In genomic region chr13:99015606-99016520, GRCh38 we compare ENCODE assay signal across 14 cellular contexts. TPM values are rescaled to one million over a fixed set of nuclear protein-coding genes. Genes with fewer than 3 reads are reported as not detected.
DNase-seq lines count a peak whose midpoint lies in the region; ATAC-seq and TF ChIP-seq lines count a peak whose summit lies in the region.
"Had no signal": no experiment of that assay in that cellular context is flagged by ENCODE, and none has a peak within 500 bp of the region (broad histone marks: within the 10 kb centered on the region; RNA-seq: fewer than 3 reads in every experiment).

No MANE protein-coding gene starts in this region.

- TF ChIP-seq CTCF in endothelial cell (IDR thresholded peaks at IDR 0.05; ENCODE audit: unreplicated experiment), result no peak

- peak overlapping the region; percentile 45 for H3K27ac Mint-ChIP-seq in activated T-helper 1 cell treated with anti-CD3 and anti-CD28 coated beads, Interleukin-12 subunit alpha, Interleukin-12 subunit beta, Interleukin-2, Interleukin-4 antibody, amounts not matched to agents 30 ng/mL and 10 ng/mL and 1 ng/mL, durations not matched to agents 14 hours and 24 hours and 36 hours
- peak overlapping the region in 1 of 2 donors; percentile 80 for H3K27ac Mint-ChIP-seq in stimulated activated naive CD8-positive, alpha-beta T cell treated with anti-CD3 and anti-CD28 coated beads, Interleukin-15, amount 100 ng/mL, for 72 hours
- no peak overlapping the region for H3K27ac Mint-ChIP-seq in endothelial cell (ENCODE audit: unreplicated experiment)
- H3K27ac Mint-ChIP-seq: activated naive CD4-positive, alpha-beta T cell treated with anti-CD3 and anti-CD28 coated beads for 36 hours had no signal

- ATAC-seq in stimulated activated naive CD8-positive, alpha-beta T cell treated with anti-CD3 and anti-CD28 coated beads, Interleukin-15, amount 100 ng/mL, for 72 hours, result peak; percentile 5
- ATAC-seq: left colon, psoas muscle had no signal

- no peaks in the 10 kb centered on the region for H3K9me3 Mint-ChIP-seq in activated T-helper 1 cell treated with anti-CD3 and anti-CD28 coated beads, Interleukin-12 subunit alpha, Interleukin-12 subunit beta, Interleukin-2, Interleukin-4 antibody, amounts not matched to agents 30 ng/mL and 10 ng/mL and 1 ng/mL, durations not matched to agents 14 hours and 24 hours and 36 hours
- peaks cover 0 to 9% of the 10 kb centered on the region in 2 donors for H3K9me3 Mint-ChIP-seq in stimulated activated naive CD8-positive, alpha-beta T cell treated with anti-CD3 and anti-CD28 coated beads, Interleukin-15, amount 100 ng/mL, for 72 hours
- no peaks in the 10 kb centered on the region for H3K9me3 Mint-ChIP-seq in endothelial cell (ENCODE audit: unreplicated experiment)
- H3K9me3 Mint-ChIP-seq: activated naive CD4-positive, alpha-beta T cell treated with anti-CD3 and anti-CD28 coated beads for 36 hours had no signal

- DNase-seq in GM03348 (ENCODE audit: low spot score) (peak; percentile 7), globus pallidus (ENCODE audit: low spot score) (peak; percentile 15), hepatic stellate cell (ENCODE audit: low spot score) (no peak), GOT3 (lab: John Stamatoyannopoulos, UW) (no peak), endothelial cell (ENCODE audit: low spot score) (no peak)
- DNase-seq in activated T-helper 1 cell treated with anti-CD3 and anti-CD28 coated beads, Interleukin-12 subunit alpha, Interleukin-12 subunit beta, Interleukin-2, Interleukin-4 antibody, amounts not matched to agents 30 ng/mL and 10 ng/mL and 1 ng/mL, durations not matched to agents 14 hours and 24 hours and 36 hours (ENCODE audit: low spot score), result no peak
- no peak for DNase-seq in stimulated activated naive CD8-positive, alpha-beta T cell treated with anti-CD3 and anti-CD28 coated beads, Interleukin-15, amount 100 ng/mL, for 72 hours
- DNase-seq: activated naive CD4-positive, alpha-beta T cell treated with anti-CD3 and anti-CD28 coated beads for 36 hours; left colon; NCI-H446; PC-9; psoas muscle; thyroid gland; WERI-Rb-1 had no signal

- intact Hi-C loops in activated T-helper 1 cell treated with anti-CD3 and anti-CD28 coated beads, Interleukin-12 subunit alpha, Interleukin-12 subunit beta, Interleukin-2, Interleukin-4 antibody, amounts not matched to agents 30 ng/mL and 10 ng/mL and 1 ng/mL, durations not matched to agents 14 hours and 24 hours and 36 hours (cut with micrococcal nuclease), result loop anchor here (5.0 kb wide), 1 partner anchor 84 kb away; no protein-coding TSS in a partner anchor

- H3K36me3 Mint-ChIP-seq in activated T-helper 1 cell treated with anti-CD3 and anti-CD28 coated beads, Interleukin-12 subunit alpha, Interleukin-12 subunit beta, Interleukin-2, Interleukin-4 antibody, amounts not matched to agents 30 ng/mL and 10 ng/mL and 1 ng/mL, durations not matched to agents 14 hours and 24 hours and 36 hours (ENCODE audit: low read depth), result peaks cover 11% of the 10 kb centered on the region
- H3K36me3 Mint-ChIP-seq in endothelial cell (ENCODE audit: low read depth, unreplicated experiment), result peaks cover 9% of the 10 kb centered on the region

- H3K27me3 Mint-ChIP-seq in activated T-helper 1 cell treated with anti-CD3 and anti-CD28 coated beads, Interleukin-12 subunit alpha, Interleukin-12 subunit beta, Interleukin-2, Interleukin-4 antibody, amounts not matched to agents 30 ng/mL and 10 ng/mL and 1 ng/mL, durations not matched to agents 14 hours and 24 hours and 36 hours (ENCODE audit: insufficient read depth), result no peaks in the 10 kb centered on the region
- H3K27me3 Mint-ChIP-seq in stimulated activated naive CD8-positive, alpha-beta T cell treated with anti-CD3 and anti-CD28 coated beads, Interleukin-15, amount 100 ng/mL, for 72 hours, result no peaks in the 10 kb centered on the region
- peaks cover 4% of the 10 kb centered on the region for H3K27me3 Mint-ChIP-seq in endothelial cell (ENCODE audit: unreplicated experiment)

- H3K4me3 Mint-ChIP-seq in activated T-helper 1 cell treated with anti-CD3 and anti-CD28 coated beads, Interleukin-12 subunit alpha, Interleukin-12 subunit beta, Interleukin-2, Interleukin-4 antibody, amounts not matched to agents 30 ng/mL and 10 ng/mL and 1 ng/mL, durations not matched to agents 14 hours and 24 hours and 36 hours, result no peak overlapping the region
- peak overlapping the region; percentile 6 to 37 for H3K4me3 Mint-ChIP-seq in stimulated activated naive CD8-positive, alpha-beta T cell treated with anti-CD3 and anti-CD28 coated beads, Interleukin-15, amount 100 ng/mL, for 72 hours
- H3K4me3 Mint-ChIP-seq in endothelial cell (ENCODE audit: unreplicated experiment), result no peak overlapping the region
- H3K4me3 Mint-ChIP-seq: activated naive CD4-positive, alpha-beta T cell treated with anti-CD3 and anti-CD28 coated beads for 36 hours had no signal

- H3K4me1 Mint-ChIP-seq in activated T-helper 1 cell treated with anti-CD3 and anti-CD28 coated beads, Interleukin-12 subunit alpha, Interleukin-12 subunit beta, Interleukin-2, Interleukin-4 antibody, amounts not matched to agents 30 ng/mL and 10 ng/mL and 1 ng/mL, durations not matched to agents 14 hours and 24 hours and 36 hours (ENCODE audit: low read depth), result peaks cover 42% of the 10 kb centered on the region
- H3K4me1 Mint-ChIP-seq in stimulated activated naive CD8-positive, alpha-beta T cell treated with anti-CD3 and anti-CD28 coated beads, Interleukin-15, amount 100 ng/mL, for 72 hours, result peaks cover 61% of the 10 kb centered on the region
- H3K4me1 Mint-ChIP-seq in endothelial cell (ENCODE audit: unreplicated experiment), result peaks cover 41% of the 10 kb centered on the region

RNA-seq across cellular contexts. Expression of gene DOCK9, which starts 38.0 kb away (rescaled TPM):
- 36.0 and 38.7 TPM in 2 replicates for total RNA-seq in activated T-helper 1 cell treated with anti-CD3 and anti-CD28 coated beads, Interleukin-12 subunit alpha, Interleukin-12 subunit beta, Interleukin-2, Interleukin-4 antibody, amounts not matched to agents 30 ng/mL and 10 ng/mL and 1 ng/mL, durations not matched to agents 14 hours and 24 hours and 36 hours
- 339 TPM for total RNA-seq in endothelial cell (ENCODE audit: unreplicated experiment)

Comparison
In these comparisons a context has a peak if more than half of its experiments do, and no peak if none do; other contexts are left out.
1. DNase-seq: peak in GM03348 (single experiment) and globus pallidus (single experiment); none in activated T-helper 1 cell treated with anti-CD3 and anti-CD28 coated beads, Interleukin-12 subunit alpha, Interleukin-12 subunit beta, Interleukin-2, Interleukin-4 antibody, amounts not matched to agents 30 ng/mL and 10 ng/mL and 1 ng/mL, durations not matched to agents 14 hours and 24 hours and 36 hours (single experiment), stimulated activated naive CD8-positive, alpha-beta T cell treated with anti-CD3 and anti-CD28 coated beads, Interleukin-15, amount 100 ng/mL, for 72 hours (0 of 2), hepatic stellate cell (single experiment), GOT3 (single experiment) and endothelial cell (single experiment).
2. H3K4me3 Mint-ChIP-seq: peak in stimulated activated naive CD8-positive, alpha-beta T cell treated with anti-CD3 and anti-CD28 coated beads, Interleukin-15, amount 100 ng/mL, for 72 hours (2 of 2); none in activated T-helper 1 cell treated with anti-CD3 and anti-CD28 coated beads, Interleukin-12 subunit alpha, Interleukin-12 subunit beta, Interleukin-2, Interleukin-4 antibody, amounts not matched to agents 30 ng/mL and 10 ng/mL and 1 ng/mL, durations not matched to agents 14 hours and 24 hours and 36 hours (single experiment) and endothelial cell (single experiment).